ENCODE assay signal across 12 cellular contexts in the genomic region with DNA sequence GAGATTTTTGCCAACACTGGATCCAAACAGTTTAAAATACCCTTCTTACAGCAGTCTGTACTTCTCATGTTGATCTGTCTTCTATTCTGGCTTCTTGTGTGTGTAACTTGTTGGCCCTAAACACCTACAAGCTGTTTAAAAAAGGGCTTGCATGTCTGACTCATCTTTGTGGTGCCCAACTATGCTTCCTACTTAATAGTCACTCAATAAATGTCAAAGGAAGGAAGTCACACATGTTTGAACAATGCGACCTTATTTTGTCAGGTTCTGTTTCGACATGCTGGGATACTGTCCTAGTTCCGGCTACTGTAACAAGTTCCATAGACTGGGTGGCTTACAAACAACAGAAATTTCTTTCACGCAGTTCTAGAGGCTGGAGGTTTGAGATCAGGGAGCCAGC. TPM values are rescaled to one million over a fixed set of nuclear protein-coding genes. Genes with fewer than 3 reads are reported as not detected.
A peak's percentile ranks its signal among the peaks of the same experiment; 100 is the strongest.
DNase-seq lines count a peak whose midpoint lies in the region; ATAC-seq and TF ChIP-seq lines count a peak whose summit lies in the region.
"Had no signal": no experiment of that assay in that cellular context is flagged by ENCODE, and none has a peak within 500 bp of the region (broad histone marks: within the 10 kb centered on the region; RNA-seq: fewer than 3 reads in every experiment).

No MANE protein-coding gene starts in this region.

- H3K27me3 ChIP-seq in RWPE2 (ENCODE audit: insufficient read depth, poor library complexity, severe bottlenecking) (no peaks in the 10 kb centered on the region), lower lobe of right lung (ENCODE audit: low read depth) (no peaks in the 10 kb centered on the region)
- H3K27me3 ChIP-seq: testis had no signal

- no peak for DNase-seq in activated T-cell treated with anti-CD3 and anti-CD28 coated beads, Interleukin-2, amount 50 U/mL, for 72 hours
- DNase-seq in activated T-cell treated with anti-CD3 and anti-CD28 coated beads for 4 hours: no peak
- no peak for DNase-seq in RWPE2 (ENCODE audit: low spot score)
- DNase-seq in stimulated activated naive CD8-positive, alpha-beta T cell treated with anti-CD3 and anti-CD28 coated beads, Interleukin-15, amount 100 ng/mL, for 72 hours: no peak
- no peak for DNase-seq in NAMALWA (ENCODE audit: low spot score)
- no peak for DNase-seq in lower lobe of right lung
- no peak for DNase-seq in activated effector memory CD4-positive, alpha-beta T cell treated with Interleukin-2 at 50 U/mL for 16 hours
- DNase-seq: NCI-H345, psoas muscle, testis had no signal

- H3K27me3 Mint-ChIP-seq in activated T-cell treated with anti-CD3 and anti-CD28 coated beads, Interleukin-2, amount 50 U/mL, for 72 hours (ENCODE audit: low read depth): peaks cover 7% of the 10 kb centered on the region
- H3K27me3 Mint-ChIP-seq in stimulated activated naive CD8-positive, alpha-beta T cell treated with anti-CD3 and anti-CD28 coated beads, Interleukin-15, amount 100 ng/mL, for 72 hours: peaks cover 11% of the 10 kb centered on the region

- peak; percentile 67 to 74 for ATAC-seq in activated T-cell treated with anti-CD3 and anti-CD28 coated beads, Interleukin-2, amount 50 U/mL, for 72 hours (replicated peaks in 1 of 2)
- peak; percentile 12; the same call in 2 of the 3 replicates for ATAC-seq in RWPE2 (ENCODE audit: low read depth)
- peak; percentile 89 for ATAC-seq in esophagus mucosa
- ATAC-seq in stimulated activated naive CD8-positive, alpha-beta T cell treated with anti-CD3 and anti-CD28 coated beads, Interleukin-15, amount 100 ng/mL, for 72 hours: peak; percentile 78
- ATAC-seq in lower lobe of right lung: no peak

- H3K9me3 ChIP-seq in RWPE2 (ENCODE audit: severe bottlenecking) (no peaks in the 10 kb centered on the region), lower lobe of right lung (no peaks in the 10 kb centered on the region)
- H3K9me3 ChIP-seq: psoas muscle, testis had no signal

- TF ChIP-seq CTCF in RWPE2 (IDR thresholded peaks at IDR 0.05; ENCODE audit: poor library complexity, severe bottlenecking): no peak
- TF ChIP-seq CTCF in lower lobe of right lung (IDR thresholded peaks at IDR 0.05): no peak

- intact Hi-C loops in lower lobe of right lung (cut with DNase I): no loop called here

- H3K36me3 ChIP-seq in RWPE2 (ENCODE audit: low read depth) (no peaks in the 10 kb centered on the region), lower lobe of right lung (no peaks in the 10 kb centered on the region)

- H3K36me3 Mint-ChIP-seq in activated T-cell treated with anti-CD3 and anti-CD28 coated beads, Interleukin-2, amount 50 U/mL, for 72 hours (ENCODE audit: insufficient read depth in 2 of 2): no peaks in the 10 kb centered on the region

- H3K4me1 ChIP-seq in RWPE2 (ENCODE audit: insufficient read depth, poor library complexity, severe bottlenecking) (peaks cover 12% of the 10 kb centered on the region), lower lobe of right lung (peaks cover 6% of the 10 kb centered on the region)
- H3K4me1 ChIP-seq: psoas muscle, testis had no signal

- H3K4me3 Mint-ChIP-seq in activated T-cell treated with anti-CD3 and anti-CD28 coated beads, Interleukin-2, amount 50 U/mL, for 72 hours: peak overlapping the region in 1 of 2 donors; percentile 18
- H3K4me3 Mint-ChIP-seq in stimulated activated naive CD8-positive, alpha-beta T cell treated with anti-CD3 and anti-CD28 coated beads, Interleukin-15, amount 100 ng/mL, for 72 hours: peak overlapping the region in 1 of 2 donors; percentile 24

- H3K27ac Mint-ChIP-seq in activated T-cell treated with anti-CD3 and anti-CD28 coated beads, Interleukin-2, amount 50 U/mL, for 72 hours: peak overlapping the region; percentile 1
- peak overlapping the region; percentile 30 to 51 for H3K27ac Mint-ChIP-seq in stimulated activated naive CD8-positive, alpha-beta T cell treated with anti-CD3 and anti-CD28 coated beads, Interleukin-15, amount 100 ng/mL, for 72 hours

- H3K4me1 Mint-ChIP-seq in activated T-cell treated with anti-CD3 and anti-CD28 coated beads, Interleukin-2, amount 50 U/mL, for 72 hours (ENCODE audit: low read depth): peaks cover 30% of the 10 kb centered on the region
- H3K4me1 Mint-ChIP-seq in stimulated activated naive CD8-positive, alpha-beta T cell treated with anti-CD3 and anti-CD28 coated beads, Interleukin-15, amount 100 ng/mL, for 72 hours: peaks cover 22% of the 10 kb centered on the region

- no peaks in the 10 kb centered on the region for H3K9me3 Mint-ChIP-seq in activated T-cell treated with anti-CD3 and anti-CD28 coated beads, Interleukin-2, amount 50 U/mL, for 72 hours
- H3K9me3 Mint-ChIP-seq in stimulated activated naive CD8-positive, alpha-beta T cell treated with anti-CD3 and anti-CD28 coated beads, Interleukin-15, amount 100 ng/mL, for 72 hours: no peaks in the 10 kb centered on the region
- H3K9me3 Mint-ChIP-seq: dendritic cell treated with granulocyte-macrophage colony-stimulating factor and Interleukin-4, amounts not matched to agents 40 ng/mL and 50 ng/mL, for 4 days had no signal

- H3K27ac ChIP-seq in RWPE2 (ENCODE audit: poor library complexity, severe bottlenecking) (peak overlapping the region; percentile 19), lower lobe of right lung (no peak overlapping the region)
- H3K27ac ChIP-seq: psoas muscle, testis had no signal

- no peak overlapping the region for H3K4me3 ChIP-seq in RWPE2 (ENCODE audit: severe bottlenecking)
- H3K4me3 ChIP-seq in lower lobe of right lung: no peak overlapping the region
- H3K4me3 ChIP-seq: psoas muscle, testis had no signal

RNA-seq across cellular contexts. Expression of gene GRK5, which starts 9.4 kb away (rescaled TPM):
- total RNA-seq in activated T-cell treated with anti-CD3 and anti-CD28 coated beads, Interleukin-2, amount 50 U/mL, for 72 hours: 10 to 100 TPM; 24.8 to 28.1 TPM
- total RNA-seq in esophagus mucosa (3.7 TPM), lower lobe of right lung (68.7 TPM)

RNA-seq across cellular contexts. Expression of gene PRDX3, which starts 19.3 kb away (rescaled TPM):
- 100 to 1,000 TPM; 125 to 134 TPM for total RNA-seq in activated T-cell treated with anti-CD3 and anti-CD28 coated beads, Interleukin-2, amount 50 U/mL, for 72 hours
- total RNA-seq in esophagus mucosa (72.1 TPM), lower lobe of right lung (82.0 TPM)

RNA-seq across cellular contexts. Expression of gene SFXN4, which starts 32.4 kb away (rescaled TPM):
- 10 to 100 TPM; 31.0 to 35.1 TPM for total RNA-seq in activated T-cell treated with anti-CD3 and anti-CD28 coated beads, Interleukin-2, amount 50 U/mL, for 72 hours
- total RNA-seq in esophagus mucosa: 18.3 TPM
- 14.6 TPM for total RNA-seq in lower lobe of right lung

Comparison
In these comparisons a context has a peak if more than half of its experiments do, and no peak if none do; other contexts are left out.
1. ATAC-seq: peak in activated T-cell treated with anti-CD3 and anti-CD28 coated beads, Interleukin-2, amount 50 U/mL, for 72 hours (2 of 2), RWPE2 (single experiment), esophagus mucosa (single experiment) and stimulated activated naive CD8-positive, alpha-beta T cell treated with anti-CD3 and anti-CD28 coated beads, Interleukin-15, amount 100 ng/mL, for 72 hours (single experiment); none in lower lobe of right lung (0 of 2).